19 cellular contexts compared by ENCODE assay signal in genomic region chr6:25326958-25327357, GRCh38.
"Had no signal": no experiment of that assay in that cellular context is flagged by ENCODE, and none has a peak within 500 bp of the region (broad histone marks: within the 10 kb centered on the region; RNA-seq: fewer than 3 reads in every experiment).

No MANE protein-coding gene starts in this region.

- DNase-seq: colonic mucosa; dermis blood vessel endothelial cell; effector CD4-positive, alpha-beta T cell; endodermal cell; erythroblast; foreskin keratinocyte; hypothalamus; kidney glomerular epithelial cell; left lung; mesenchymal stem cell; naive B cell; posterior cingulate gyrus; small intestine; stimulated activated CD4-positive, alpha-beta T cell treated with anti-CD3 and anti-CD28 coated beads, Interleukin-12 subunit alpha, Interleukin-12 subunit beta, amount 100 ng/mL, for 4 hours; stimulated activated naive CD4-positive, alpha-beta T cell; stomach; substantia nigra; trophoblast cell had no signal

- ATAC-seq: foreskin keratinocyte, left lung had no signal

- H3K4me3 ChIP-seq: colonic mucosa, left lung, lung, stomach had no signal

- H3K27ac ChIP-seq: colonic mucosa, foreskin keratinocyte, left lung had no signal

- H3K36me3 ChIP-seq: colonic mucosa, left lung, stomach had no signal

- H3K4me1 ChIP-seq: left lung had no signal

- H3K27me3 ChIP-seq: colonic mucosa, foreskin keratinocyte, left lung, stomach had no signal

- H3K9me3 ChIP-seq: colonic mucosa, left lung, stomach had no signal
